ENCODE assay signal across 19 cellular contexts in genomic region chr3:13706451-13706850, GRCh38.
DNase-seq lines count a peak whose midpoint lies in the region; ATAC-seq and TF ChIP-seq lines count a peak whose summit lies in the region.
"Had no signal": no experiment of that assay in that cellular context is flagged by ENCODE, and none has a peak within 500 bp of the region (broad histone marks: within the 10 kb centered on the region; RNA-seq: fewer than 3 reads in every experiment).

No MANE protein-coding gene starts in this region.

- no peak overlapping the region for H3K4me3 Mint-ChIP-seq in activated CD8-positive, alpha-beta T cell treated with anti-CD3 and anti-CD28 coated beads, Interleukin-2, amount 10 ng/mL, durations not matched to agents 7 days and 5 days
- no peak overlapping the region for H3K4me3 Mint-ChIP-seq in activated CD8-positive, alpha-beta T cell treated with anti-CD3 and anti-CD28 coated beads for 36 hours
- H3K4me3 Mint-ChIP-seq in natural killer cell (no peak overlapping the region), type B pancreatic cell (no peak overlapping the region)
- H3K4me3 Mint-ChIP-seq: activated naive CD8-positive, alpha-beta T cell treated with anti-CD3 and anti-CD28 coated beads, Interleukin-2, amount 50 U/mL, for 24 hours; CD4-positive, alpha-beta T cell; nephron; T-helper 1 cell treated with Interleukin-12 subunit alpha and Interleukin-12 subunit beta and Interleukin-4 antibody, amounts not matched to agents 30 μg/mL and 1 μg/mL, for 36 hours had no signal

- DNase-seq in activated CD8-positive, alpha-beta T cell treated with anti-CD3 and anti-CD28 coated beads, Interleukin-2, amount 10 ng/mL, durations not matched to agents 7 days and 5 days: peak; percentile 2
- DNase-seq in activated CD8-positive, alpha-beta T cell treated with anti-CD3 and anti-CD28 coated beads for 36 hours: no peak
- DNase-seq in activated CD8-positive, alpha-beta memory T cell treated with anti-CD3 and anti-CD28 coated beads, Interleukin-2, amount 50 U/mL, for 4 hours: peak; percentile 9
- DNase-seq in natural killer cell (peak; percentile 7), type B pancreatic cell (ENCODE audit: extremely low spot score, unreplicated experiment) (peak; percentile 48), NCI-H2196 treated with DMSO at 0.1 percent for 48 hours (lab: John Stamatoyannopoulos, UW; ENCODE audit: unreplicated experiment) (no peak), putamen (ENCODE audit: low spot score) (no peak), GM10266 (ENCODE audit: extremely low spot score) (no peak)
- DNase-seq: activated CD4-positive, alpha-beta T cell treated with anti-CD3 and anti-CD28 coated beads for 1 hour; activated naive CD8-positive, alpha-beta T cell treated with anti-CD3 and anti-CD28 coated beads, Interleukin-2, amount 50 U/mL, for 24 hours; cerebellar nuclear complex; NCI-H2029 treated with DMSO at 0.1 percent for 48 hours; NCI-H82; stimulated activated CD4-positive, alpha-beta T cell treated with anti-CD3 and anti-CD28 coated beads, Interleukin-2, amount 100 ng/mL, for 48 hours had no signal

- no peaks in the 10 kb centered on the region for H3K4me1 Mint-ChIP-seq in activated CD8-positive, alpha-beta T cell treated with anti-CD3 and anti-CD28 coated beads, Interleukin-2, amount 10 ng/mL, durations not matched to agents 7 days and 5 days (ENCODE audit: low read depth)
- H3K4me1 Mint-ChIP-seq in activated CD8-positive, alpha-beta T cell treated with anti-CD3 and anti-CD28 coated beads for 36 hours (ENCODE audit: low read depth): no peaks in the 10 kb centered on the region
- H3K4me1 Mint-ChIP-seq in natural killer cell (no peaks in the 10 kb centered on the region), type B pancreatic cell (ENCODE audit: unreplicated experiment) (no peaks in the 10 kb centered on the region)
- H3K4me1 Mint-ChIP-seq: activated naive CD8-positive, alpha-beta T cell treated with anti-CD3 and anti-CD28 coated beads, Interleukin-2, amount 50 U/mL, for 24 hours; nephron had no signal

- intact Hi-C loops in activated CD8-positive, alpha-beta T cell treated with anti-CD3 and anti-CD28 coated beads for 36 hours (cut with micrococcal nuclease): no loop called here
- intact Hi-C loops in natural killer cell (cut with micrococcal nuclease): no loop called here

- H3K9me3 Mint-ChIP-seq in activated CD8-positive, alpha-beta T cell treated with anti-CD3 and anti-CD28 coated beads, Interleukin-2, amount 10 ng/mL, durations not matched to agents 7 days and 5 days (ENCODE audit: insufficient read depth): no peaks in the 10 kb centered on the region
- peaks cover 47% of the 10 kb centered on the region for H3K9me3 Mint-ChIP-seq in activated CD8-positive, alpha-beta T cell treated with anti-CD3 and anti-CD28 coated beads for 36 hours
- H3K9me3 Mint-ChIP-seq in natural killer cell (peaks cover 0 to 2% of the 10 kb centered on the region in 2 donors), type B pancreatic cell (peaks cover 42% of the 10 kb centered on the region)

- TF ChIP-seq CTCF in activated CD8-positive, alpha-beta T cell treated with anti-CD3 and anti-CD28 coated beads for 36 hours (IDR thresholded peaks at IDR 0.05): no peak
- TF ChIP-seq CTCF in natural killer cell (IDR thresholded peaks at IDR 0.05): no peak
- TF ChIP-seq CTCF in type B pancreatic cell (conservative IDR thresholded peaks at IDR 0.05): no peak
- TF ChIP-seq CTCF in GM10266 (IDR thresholded peaks at IDR 0.05; ENCODE audit: control insufficient read depth, insufficient read depth, low read depth, missing control alignments): no peak

- CTCF ChIA-PET in activated CD8-positive, alpha-beta T cell treated with anti-CD3 and anti-CD28 coated beads, Interleukin-2, amount 10 ng/mL, durations not matched to agents 7 days and 5 days (lab: Charles Lee): no interaction called here
- CTCF ChIA-PET in activated CD8-positive, alpha-beta T cell treated with anti-CD3 and anti-CD28 coated beads for 36 hours (lab: Charles Lee): no interaction called here

- no peaks in the 10 kb centered on the region for H3K27me3 Mint-ChIP-seq in activated CD8-positive, alpha-beta T cell treated with anti-CD3 and anti-CD28 coated beads, Interleukin-2, amount 10 ng/mL, durations not matched to agents 7 days and 5 days (ENCODE audit: low read depth)
- H3K27me3 Mint-ChIP-seq in activated CD8-positive, alpha-beta T cell treated with anti-CD3 and anti-CD28 coated beads for 36 hours: peaks cover 24% of the 10 kb centered on the region
- H3K27me3 Mint-ChIP-seq in natural killer cell (ENCODE audit: low read depth in 2 of 2) (peaks cover 36 to 45% of the 10 kb centered on the region in 2 donors), type B pancreatic cell (peaks cover 67% of the 10 kb centered on the region)

- ATAC-seq in activated CD8-positive, alpha-beta T cell treated with anti-CD3 and anti-CD28 coated beads, Interleukin-2, amount 10 ng/mL, durations not matched to agents 7 days and 5 days: no peak
- no peak for ATAC-seq in activated CD8-positive, alpha-beta T cell treated with anti-CD3 and anti-CD28 coated beads for 36 hours
- no peak for ATAC-seq in natural killer cell
- ATAC-seq: activated naive CD8-positive, alpha-beta T cell treated with anti-CD3 and anti-CD28 coated beads, Interleukin-2, amount 50 U/mL, for 24 hours; K562 had no signal

- H3K36me3 Mint-ChIP-seq in activated CD8-positive, alpha-beta T cell treated with anti-CD3 and anti-CD28 coated beads, Interleukin-2, amount 10 ng/mL, durations not matched to agents 7 days and 5 days (ENCODE audit: low read depth): no peaks in the 10 kb centered on the region
- peaks cover 2% of the 10 kb centered on the region for H3K36me3 Mint-ChIP-seq in activated CD8-positive, alpha-beta T cell treated with anti-CD3 and anti-CD28 coated beads for 36 hours (ENCODE audit: low read depth)
- H3K36me3 Mint-ChIP-seq in natural killer cell (no peaks in the 10 kb centered on the region), type B pancreatic cell (no peaks in the 10 kb centered on the region)

- no peak overlapping the region for H3K27ac Mint-ChIP-seq in activated CD8-positive, alpha-beta T cell treated with anti-CD3 and anti-CD28 coated beads, Interleukin-2, amount 10 ng/mL, durations not matched to agents 7 days and 5 days
- H3K27ac Mint-ChIP-seq in activated CD8-positive, alpha-beta T cell treated with anti-CD3 and anti-CD28 coated beads for 36 hours: no peak overlapping the region
- no peak overlapping the region for H3K27ac Mint-ChIP-seq in natural killer cell
- no peak overlapping the region for H3K27ac Mint-ChIP-seq in type B pancreatic cell
- H3K27ac Mint-ChIP-seq: activated naive CD8-positive, alpha-beta T cell treated with anti-CD3 and anti-CD28 coated beads, Interleukin-2, amount 50 U/mL, for 24 hours; activated T-helper 2 cell treated with anti-CD3 and anti-CD28 coated beads, Interferon-gamma antibody, Interleukin-2, Interleukin-4, amounts not matched to agents 10 μg/mL and 5 μg/mL and 100 μg/mL, durations not matched to agents 14 hours and 24 hours and 36 hours; CD4-positive, alpha-beta T cell; nephron; T-helper 1 cell treated with Interleukin-12 subunit alpha and Interleukin-12 subunit beta and Interleukin-4 antibody, amounts not matched to agents 30 μg/mL and 1 μg/mL, for 36 hours had no signal

- POLR2A ChIA-PET in activated CD8-positive, alpha-beta T cell treated with anti-CD3 and anti-CD28 coated beads, Interleukin-2, amount 10 ng/mL, durations not matched to agents 7 days and 5 days (lab: Charles Lee): no interaction called here
- POLR2A ChIA-PET in activated CD8-positive, alpha-beta T cell treated with anti-CD3 and anti-CD28 coated beads for 36 hours (lab: Charles Lee): no interaction called here

Comparison
In these comparisons a context has a peak if more than half of its experiments do, and no peak if none do; other contexts are left out.
1. DNase-seq: peak in activated CD8-positive, alpha-beta T cell treated with anti-CD3 and anti-CD28 coated beads, Interleukin-2, amount 10 ng/mL, durations not matched to agents 7 days and 5 days (single experiment), activated CD8-positive, alpha-beta memory T cell treated with anti-CD3 and anti-CD28 coated beads, Interleukin-2, amount 50 U/mL, for 4 hours (single experiment), natural killer cell (single experiment) and type B pancreatic cell (single experiment); none in activated CD8-positive, alpha-beta T cell treated with anti-CD3 and anti-CD28 coated beads for 36 hours (single experiment), NCI-H2196 treated with DMSO at 0.1 percent for 48 hours (single experiment), putamen (single experiment) and GM10266 (single experiment).